ENCODE assay signal across 2 cellular contexts in the genomic region with DNA sequence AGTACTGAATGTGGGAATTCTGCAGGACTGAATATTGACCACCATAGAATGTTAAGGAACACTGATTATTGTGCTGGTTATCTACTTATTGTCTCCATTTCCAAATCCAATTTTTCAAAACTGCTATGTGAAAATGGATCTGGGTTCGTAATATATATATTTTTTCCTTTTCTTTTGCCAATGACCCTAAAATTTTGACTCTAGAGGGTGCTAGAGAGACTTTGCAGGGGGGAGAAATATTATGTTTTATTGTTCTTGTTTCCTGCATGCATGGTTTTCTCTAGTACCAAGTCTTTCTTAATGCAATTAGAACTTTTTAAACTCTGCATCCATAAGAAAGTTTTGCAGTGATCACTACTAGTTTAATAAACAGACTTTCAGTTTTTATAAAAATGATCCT.
TF ChIP-seq lines count a peak whose summit lies in the region.

No MANE protein-coding gene starts in this region.

TF ChIP-seq in A549, 52 proteins besides CTCF, POLR2A, EP300 and RAD21 (continued from another document):
- TF ChIP-seq, protein P1, sequence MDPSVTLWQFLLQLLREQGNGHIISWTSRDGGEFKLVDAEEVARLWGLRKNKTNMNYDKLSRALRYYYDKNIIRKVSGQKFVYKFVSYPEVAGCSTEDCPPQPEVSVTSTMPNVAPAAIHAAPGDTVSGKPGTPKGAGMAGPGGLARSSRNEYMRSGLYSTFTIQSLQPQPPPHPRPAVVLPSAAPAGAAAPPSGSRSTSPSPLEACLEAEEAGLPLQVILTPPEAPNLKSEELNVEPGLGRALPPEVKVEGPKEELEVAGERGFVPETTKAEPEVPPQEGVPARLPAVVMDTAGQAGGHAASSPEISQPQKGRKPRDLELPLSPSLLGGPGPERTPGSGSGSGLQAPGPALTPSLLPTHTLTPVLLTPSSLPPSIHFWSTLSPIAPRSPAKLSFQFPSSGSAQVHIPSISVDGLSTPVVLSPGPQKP (IDR thresholded peaks at IDR 0.05; ENCODE audit: low read depth, low read length): no peak
- TF ChIP-seq HOXB13 (CRISPR knock-in tag; IDR thresholded peaks at IDR 0.05; ENCODE audit: low read depth) (no peak), RNF2 (IDR thresholded peaks at IDR 0.05; ENCODE audit: borderline replicate concordance, low read depth) (no peak), KDM5A (IDR thresholded peaks at IDR 0.05) (no peak), ZNF302 (CRISPR knock-in tag; IDR thresholded peaks at IDR 0.05) (no peak), PHF8 (IDR thresholded peaks at IDR 0.05; ENCODE audit: borderline replicate concordance, low read depth) (no peak), HEYL (CRISPR knock-in tag; IDR thresholded peaks at IDR 0.05) (no peak), TP53 (CRISPR knock-in tag; IDR thresholded peaks at IDR 0.05) (no peak), KDM1A (IDR thresholded peaks at IDR 0.05; ENCODE audit: low read depth) (no peak), RFX5 (IDR thresholded peaks at IDR 0.05) (no peak), CBX8 (IDR thresholded peaks at IDR 0.05) (no peak)
- TF ChIP-seq, protein P2, sequence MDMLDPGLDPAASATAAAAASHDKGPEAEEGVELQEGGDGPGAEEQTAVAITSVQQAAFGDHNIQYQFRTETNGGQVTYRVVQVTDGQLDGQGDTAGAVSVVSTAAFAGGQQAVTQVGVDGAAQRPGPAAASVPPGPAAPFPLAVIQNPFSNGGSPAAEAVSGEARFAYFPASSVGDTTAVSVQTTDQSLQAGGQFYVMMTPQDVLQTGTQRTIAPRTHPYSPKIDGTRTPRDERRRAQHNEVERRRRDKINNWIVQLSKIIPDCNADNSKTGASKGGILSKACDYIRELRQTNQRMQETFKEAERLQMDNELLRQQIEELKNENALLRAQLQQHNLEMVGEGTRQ (IDR thresholded peaks at IDR 0.05): no peak
- TF ChIP-seq, protein P3, sequence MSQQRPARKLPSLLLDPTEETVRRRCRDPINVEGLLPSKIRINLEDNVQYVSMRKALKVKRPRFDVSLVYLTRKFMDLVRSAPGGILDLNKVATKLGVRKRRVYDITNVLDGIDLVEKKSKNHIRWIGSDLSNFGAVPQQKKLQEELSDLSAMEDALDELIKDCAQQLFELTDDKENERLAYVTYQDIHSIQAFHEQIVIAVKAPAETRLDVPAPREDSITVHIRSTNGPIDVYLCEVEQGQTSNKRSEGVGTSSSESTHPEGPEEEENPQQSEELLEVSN (IDR thresholded peaks at IDR 0.05; ENCODE audit: borderline replicate concordance, low read depth): no peak
- TF ChIP-seq, protein P4, sequence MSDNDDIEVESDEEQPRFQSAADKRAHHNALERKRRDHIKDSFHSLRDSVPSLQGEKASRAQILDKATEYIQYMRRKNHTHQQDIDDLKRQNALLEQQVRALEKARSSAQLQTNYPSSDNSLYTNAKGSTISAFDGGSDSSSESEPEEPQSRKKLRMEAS (IDR thresholded peaks at IDR 0.05): no peak

TF ChIP-seq in H1, 55 proteins besides CTCF, POLR2A, EP300 and RAD21 (continued from another document):
- TF ChIP-seq SP2 (IDR thresholded peaks at IDR 0.05; ENCODE audit: low read length): no peak
- TF ChIP-seq PHF8 (conservative IDR thresholded peaks at IDR 0.05; ENCODE audit: low read depth, low read length): no peak
- no peak for TF ChIP-seq KDM4A (IDR thresholded peaks at IDR 0.05; ENCODE audit: low read depth, low read length, severe bottlenecking)
